Comparison of ENCODE assay signal across 10 cellular contexts in the genomic region with DNA sequence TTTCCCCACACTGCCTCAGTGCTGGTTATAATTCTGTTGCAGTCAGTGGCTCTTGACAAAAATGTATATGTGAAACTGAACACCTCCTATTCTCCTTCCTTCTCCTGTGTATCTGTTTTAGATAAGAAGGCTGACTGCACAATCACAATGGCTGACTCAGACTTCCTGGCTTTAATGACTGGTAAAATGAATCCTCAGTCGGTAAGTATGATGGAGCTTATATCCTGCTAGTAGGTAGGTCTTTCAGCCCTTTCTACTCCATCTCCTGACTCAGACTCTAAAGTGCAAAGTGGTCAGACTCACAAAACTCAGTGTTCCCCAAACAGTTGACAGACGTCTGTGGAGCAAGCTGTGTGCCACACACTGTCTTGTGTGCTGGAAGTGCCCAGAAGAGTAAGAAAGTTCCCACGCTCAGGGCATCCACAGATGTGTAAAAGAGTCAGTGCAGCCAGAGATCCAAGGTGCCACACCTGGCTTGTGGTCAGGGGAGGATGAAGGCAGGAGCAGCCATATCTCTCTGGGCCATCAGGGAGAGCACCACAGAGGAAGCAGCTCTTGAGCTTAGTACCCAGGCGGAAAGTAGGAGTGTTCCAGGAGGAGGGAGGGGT. TPM values are rescaled to one million over a fixed set of nuclear protein-coding genes. Genes with fewer than 3 reads are reported as not detected.
DNase-seq lines count a peak whose midpoint lies in the region; ATAC-seq, FAIRE-seq and TF ChIP-seq lines count a peak whose summit lies in the region.
"Had no signal": no experiment of that assay in that cellular context is flagged by ENCODE, and none has a peak within 500 bp of the region (broad histone marks: within the 10 kb centered on the region; RNA-seq: fewer than 3 reads in every experiment).

No MANE protein-coding gene starts in this region.

- no TSS peak for BruUV-seq in GM12878 (replicated peaks; lab: Mats Ljungman, UMichigan)

- TF ChIP-seq CTCF in GM12878 (IDR thresholded peaks at IDR 0.05 in 2 of 3, conservative IDR thresholded peaks at IDR 0.05 in 1 of 3; ENCODE audit: control insufficient read depth in 2 of 3, extremely low read depth in 1 of 3, insufficient read depth in 1 of 3, low read depth in 3 of 3, low read length in 3 of 3) (no peak), GM20000 (IDR thresholded peaks at IDR 0.05; ENCODE audit: extremely low read depth, missing control alignments) (no peak)

- H3K9ac ChIP-seq in GM12878 (ENCODE audit: control insufficient read depth, insufficient read depth, low read length), result no peak overlapping the region

- FAIRE-seq in GM12878 (lab: Jason Lieb, UNC), result no peak

- no peak for TF ChIP-seq EP300 in GM12878 (IDR thresholded peaks at IDR 0.05; ENCODE audit: borderline replicate concordance in 1 of 2, control insufficient read depth in 1 of 2, low read depth in 2 of 2, low read length in 2 of 2)

- H3K9me3 ChIP-seq in GM12878 (replicated peaks; ENCODE audit: control insufficient read depth, insufficient read depth, low read length) (no peaks in the 10 kb centered on the region), mesodermal cell (ENCODE audit: control insufficient read depth, low read length) (no peaks in the 10 kb centered on the region)
- no peaks in the 10 kb centered on the region for H3K9me3 ChIP-seq in effector memory CD4-positive, alpha-beta T cell (ENCODE audit: control insufficient read depth, low read length)

- SMC1A ChIA-PET in GM12878 (lab: Charles Lee; ENCODE audit: uncharacterized antibody, unreplicated experiment), result interaction anchor here (1.0 to 1.3 kb wide), 2 partner anchors 29 to 1004 kb away, joined by 3 to 4 read pairs; no protein-coding TSS in a partner anchor

- H3K4me3 ChIP-seq in GM12878 (no peak overlapping the region), mesodermal cell (ENCODE audit: extremely low read depth, insufficient read depth, low read length, poor library complexity, severe bottlenecking) (no peak overlapping the region)
- no peak overlapping the region for H3K4me3 ChIP-seq in effector memory CD4-positive, alpha-beta T cell (ENCODE audit: insufficient read depth, low read depth, low read length, poor library complexity, severe bottlenecking)

- peak; percentile 56 for ATAC-seq in GM12878
- no peak for ATAC-seq in GM18498 (IDR thresholded peaks at IDR 0.05; ENCODE audit: unreplicated experiment)
- ATAC-seq in HG03108 (IDR thresholded peaks at IDR 0.05; ENCODE audit: unreplicated experiment), result no peak

- H2AFZ ChIP-seq in GM12878 (ENCODE audit: control insufficient read depth, low read depth, low read length), result no peak overlapping the region

- H3K4me2 ChIP-seq in GM12878 (ENCODE audit: control insufficient read depth, insufficient read depth), result no peak overlapping the region

- H3K36me3 ChIP-seq in GM12878 (ENCODE audit: control insufficient read depth in 2 of 2, insufficient read depth in 2 of 2, low read length in 1 of 2) (peaks cover 2 to 7% of the 10 kb centered on the region in 2 experiments; a peak in 3 of 4 replicates), mesodermal cell (ENCODE audit: control insufficient read depth, insufficient read depth, low read length) (no peaks in the 10 kb centered on the region)
- H3K36me3 ChIP-seq in effector memory CD4-positive, alpha-beta T cell (ENCODE audit: control insufficient read depth, insufficient read depth, low read length), result peaks cover 27% of the 10 kb centered on the region

- intact Hi-C loops in GM12878 (cut with micrococcal nuclease; ENCODE audit: unreplicated experiment), result no loop called here

- WGBS in GM12878 (ENCODE audit: insufficient coverage, insufficient replicate concordance, low lambda C conversion rate, missing lambda C conversion rate), result 56% methylated on average over 4 of the region's 4 CpGs
- 92 to 93% methylated on average over 3 of the region's 4 CpGs for WGBS in mesodermal cell (ENCODE audit: insufficient coverage in 2 of 2), 2 experiments

- CTCF ChIA-PET in GM12878 (lab: Yijun Ruan, JAX), result interaction anchor here (1.1 kb wide), 1 partner anchor 10 kb away, joined by 3 read pairs; no protein-coding TSS in a partner anchor

- in situ Hi-C loops in GM12878 (cut with MboI), result no loop called here

- TF ChIP-seq RAD21 in GM12878 (IDR thresholded peaks at IDR 0.05; ENCODE audit: insufficient read depth, low read depth, low read length), result no peak

- DNase-seq in EL, result peak; percentile 66
- peak; percentile 57 for DNase-seq in NCI-H1436 treated with DMSO at 0.1 percent for 48 hours (lab: John Stamatoyannopoulos, UW)
- peak; percentile 4 for DNase-seq in GM12878 (ENCODE audit: low read depth, low spot score)
- no peak for DNase-seq in effector memory CD4-positive, alpha-beta T cell
- no peak for DNase-seq in GM20000 (ENCODE audit: low spot score)
- DNase-seq: RPMI8226; stimulated activated CD4-positive, alpha-beta T cell treated with anti-CD3 and anti-CD28 coated beads, Interleukin-2, amount 100 ng/mL, for 24 hours had no signal

- H3K27ac ChIP-seq in GM12878 (ENCODE audit: control insufficient read depth, insufficient read depth) (no peak overlapping the region), mesodermal cell (ENCODE audit: low read depth, low read length, severe bottlenecking) (peak overlapping the region; percentile 71)
- H3K27ac ChIP-seq in effector memory CD4-positive, alpha-beta T cell (ENCODE audit: insufficient read depth, low read length, poor library complexity, severe bottlenecking), result no peak overlapping the region

- no peaks in the 10 kb centered on the region for H3K27me3 ChIP-seq in GM12878 (replicated peaks in 1 of 2; ENCODE audit: control insufficient read depth in 2 of 2, insufficient read depth in 2 of 2, low read length in 1 of 2)
- H3K27me3 ChIP-seq in effector memory CD4-positive, alpha-beta T cell (replicated peaks; ENCODE audit: control insufficient read depth, insufficient read depth, low read length, poor library complexity, severe bottlenecking), result no peaks in the 10 kb centered on the region

- RAD21 ChIA-PET in GM12878 (lab: Charles Lee; ENCODE audit: unreplicated experiment), result interaction anchor here (1.0 to 1.6 kb wide), 2 partner anchors 9 to 21 kb away, joined by 3 read pairs; no protein-coding TSS in a partner anchor

- POLR2A ChIA-PET in GM12878 (lab: Charles Lee), result no interaction called here

- TF ChIP-seq POLR2A in GM12878 (IDR thresholded peaks at IDR 0.05; ENCODE audit: low read depth, low read length), result no peak

- H3K4me1 ChIP-seq in GM12878 (ENCODE audit: control insufficient read depth, insufficient read depth, low read length) (no peaks in the 10 kb centered on the region), mesodermal cell (ENCODE audit: control insufficient read depth, insufficient read depth, low read length, poor library complexity, severe bottlenecking) (peaks cover 37% of the 10 kb centered on the region)
- no peaks in the 10 kb centered on the region for H3K4me1 ChIP-seq in effector memory CD4-positive, alpha-beta T cell (ENCODE audit: control insufficient read depth, insufficient read depth, low read length, poor library complexity, severe bottlenecking)

- H3K79me2 ChIP-seq in GM12878 (ENCODE audit: control insufficient read depth, insufficient read depth, low read length), result no peaks in the 10 kb centered on the region

- no peaks in the 10 kb centered on the region for H4K20me1 ChIP-seq in GM12878 (ENCODE audit: control insufficient read depth, insufficient read depth)

TF ChIP-seq in GM12878, 131 proteins besides CTCF, POLR2A, EP300 and RAD21 (continues in another document):
- TF ChIP-seq BHLHE40 (IDR thresholded peaks at IDR 0.05; ENCODE audit: borderline replicate concordance in 1 of 2, low read depth in 2 of 2, low read length in 1 of 2), result no peak
- TF ChIP-seq HDAC2 (IDR thresholded peaks at IDR 0.05), result no peak
- TF ChIP-seq TAF1 (IDR thresholded peaks at IDR 0.05; ENCODE audit: borderline replicate concordance, low read depth, low read length), result no peak
- TF ChIP-seq SPI1 (IDR thresholded peaks at IDR 0.05; ENCODE audit: borderline replicate concordance, insufficient read depth, low read depth, low read length), result no peak
- TF ChIP-seq POLR2AphosphoS2 (IDR thresholded peaks at IDR 0.05; ENCODE audit: low read depth, low read length), result no peak
- TF ChIP-seq SUPT20H (IDR thresholded peaks at IDR 0.05; ENCODE audit: borderline replicate concordance, control insufficient read depth, low read depth, low read length), result no peak
- TF ChIP-seq SMARCA5 (IDR thresholded peaks at IDR 0.05), result no peak
- no peak for TF ChIP-seq ESRRA (IDR thresholded peaks at IDR 0.05; ENCODE audit: low read length)
- TF ChIP-seq HDGF (IDR thresholded peaks at IDR 0.05), result no peak
- TF ChIP-seq DPF2 (IDR thresholded peaks at IDR 0.05), result no peak

RNA-seq across cellular contexts. Expression of gene PODN, which starts 14.2 kb away (rescaled TPM):
- total RNA-seq in GM12878 (2013; cell fraction: nucleolus; rRNA removed), result not detected in 2 replicates
- total RNA-seq in GM12878 (2014; rRNA removed), result not detected in 2 replicates
- not detected in 2 replicates for total RNA-seq in GM12878 (2014; rRNA removed; fragmentation: Illumina TruSeq; extraction: Trizol)
- total RNA-seq in GM12878 (2021), result 0.10 and 0.11 TPM in 2 replicates
- not detected for polyA plus RNA-seq in GM12878 (2011; ENCODE audit: low read depth)
- polyA plus RNA-seq in GM12878 (2011; rRNA removed), result not detected in 2 replicates
- polyA plus RNA-seq in GM12878 (2011; cell fraction: cytosol; rRNA removed), result not detected in 2 replicates
- not detected in 2 replicates for polyA plus RNA-seq in GM12878 (2011; cell fraction: nucleus; rRNA removed)
- polyA plus RNA-seq in GM12878 (2012), result not detected in 2 replicates
- not detected in 2 replicates for polyA plus RNA-seq in GM12878 (2014; fragmentation: Illumina TruSeq; extraction: Trizol)
- not detected for polyA plus RNA-seq in GM12878 (2014; fragmentation: Nextera tagmentation; extraction: Ambion mirVana)
- polyA plus RNA-seq in GM12878 (2014; rRNA removed), result not detected in 2 replicates
- not detected for polyA plus RNA-seq in GM12878 (2016; fragmentation: Nextera tagmentation; extraction: Ambion mirVana)
- not detected in 2 replicates for polyA minus RNA-seq in GM12878 (2011; rRNA and poly(A)+ RNA removed)
- not detected in 2 replicates for polyA minus RNA-seq in GM12878 (2011; cell fraction: cytosol; rRNA and poly(A)+ RNA removed)
- not detected in 2 replicates for polyA minus RNA-seq in GM12878 (2011; cell fraction: nucleus; rRNA and poly(A)+ RNA removed)
- 0.70 TPM for polyA plus RNA-seq in mesodermal cell (2013, experiment 1 of 2)
- polyA plus RNA-seq in mesodermal cell (2013, experiment 2 of 2), result 0.76 TPM

Comparison
In these comparisons a context has a peak if more than half of its experiments do, and no peak if none do; other contexts are left out.
1. DNase-seq: peak in EL (single experiment), NCI-H1436 treated with DMSO at 0.1 percent for 48 hours (single experiment) and GM12878 (single experiment); none in effector memory CD4-positive, alpha-beta T cell (0 of 3) and GM20000 (single experiment).